In the genomic region with DNA sequence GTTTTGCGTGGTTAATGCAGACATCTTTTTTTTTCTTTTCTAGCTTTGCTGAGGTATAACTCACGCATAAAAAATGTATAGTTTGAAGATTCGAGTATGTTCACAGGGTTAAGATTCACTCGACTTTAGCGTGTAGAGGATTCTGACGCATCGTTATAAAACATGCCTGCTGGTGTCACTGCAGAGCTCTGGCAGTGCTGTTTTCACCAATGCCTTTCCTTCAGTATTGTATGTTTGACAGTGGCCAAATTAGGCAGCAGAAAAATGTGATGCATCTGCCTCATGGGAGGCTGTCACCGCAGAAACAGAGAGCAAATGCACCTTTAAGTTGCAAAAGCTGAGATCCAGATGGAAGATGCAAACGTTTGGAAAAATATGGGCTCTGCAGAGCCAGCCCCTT, we compare ENCODE assay signal across 9 cellular contexts. TPM values are rescaled to one million over a fixed set of nuclear protein-coding genes. Genes with fewer than 3 reads are reported as not detected.
DNase-seq lines count a peak whose midpoint lies in the region; ATAC-seq, FAIRE-seq and TF ChIP-seq lines count a peak whose summit lies in the region.
"Had no signal": no experiment of that assay in that cellular context is flagged by ENCODE, and none has a peak within 500 bp of the region (broad histone marks: within the 10 kb centered on the region; RNA-seq: fewer than 3 reads in every experiment).

No MANE protein-coding gene starts in this region.

- ATAC-seq in activated CD8-positive, alpha-beta T cell treated with anti-CD3 and anti-CD28 coated beads for 36 hours = peak; percentile 74
- ATAC-seq in HG02623 (IDR thresholded peaks at IDR 0.05; ENCODE audit: unreplicated experiment) (no peak), HG02981 (IDR thresholded peaks at IDR 0.05; ENCODE audit: unreplicated experiment) (no peak)

- no peak overlapping the region for H3K27ac Mint-ChIP-seq in activated CD8-positive, alpha-beta T cell treated with anti-CD3 and anti-CD28 coated beads for 36 hours

- intact Hi-C loops in activated CD8-positive, alpha-beta T cell treated with anti-CD3 and anti-CD28 coated beads for 36 hours (cut with micrococcal nuclease) = loop anchor here (10.0 kb wide), 1 partner anchor 226 kb away; no protein-coding TSS in a partner anchor
- intact Hi-C loops in kidney (cut with DNase I) (no loop called here), sigmoid colon (cut with DNase I) (no loop called here)

- H3K9me3 ChIP-seq in Loucy (ENCODE audit: insufficient read depth, low read depth, low read length) = no peaks in the 10 kb centered on the region
- no peaks in the 10 kb centered on the region for H3K9me3 ChIP-seq in kidney (ENCODE audit: control insufficient read depth in 1 of 2, low read length in 2 of 2)
- no peaks in the 10 kb centered on the region for H3K9me3 ChIP-seq in sigmoid colon

- no peak overlapping the region for H3K4me2 ChIP-seq in Loucy (ENCODE audit: low read depth, low read length, poor library complexity, severe bottlenecking)

- no peaks in the 10 kb centered on the region for H4K20me1 ChIP-seq in Loucy (ENCODE audit: insufficient read depth, low read length, poor library complexity, severe bottlenecking)

- FAIRE-seq in kidney (lab: Jason Lieb, UNC) = no peak

- POLR2A ChIA-PET in activated CD8-positive, alpha-beta T cell treated with anti-CD3 and anti-CD28 coated beads for 36 hours (lab: Charles Lee) = interaction anchor here (1.1 kb wide), 1 partner anchor 225 kb away, joined by 3 read pairs; no protein-coding TSS in a partner anchor

- no peak overlapping the region for H3K27ac ChIP-seq in kidney (ENCODE audit: low read depth in 2 of 2, low read length in 2 of 2)
- no peak overlapping the region for H3K27ac ChIP-seq in sigmoid colon

- H3K36me3 Mint-ChIP-seq in activated CD8-positive, alpha-beta T cell treated with anti-CD3 and anti-CD28 coated beads for 36 hours (ENCODE audit: low read depth) = no peaks in the 10 kb centered on the region

- H3K9me2 ChIP-seq in Loucy (replicated peaks; ENCODE audit: low read depth, low read length) = no peaks in the 10 kb centered on the region

- H3K36me3 ChIP-seq in Loucy (ENCODE audit: insufficient read depth, low read length) = no peaks in the 10 kb centered on the region
- H3K36me3 ChIP-seq in kidney (ENCODE audit: control insufficient read depth in 1 of 2, insufficient read depth in 2 of 2, low read length in 2 of 2) = no peaks in the 10 kb centered on the region
- H3K36me3 ChIP-seq in sigmoid colon = no peaks in the 10 kb centered on the region

- H2AFZ ChIP-seq in Loucy (ENCODE audit: low read length) = 0 out of 2 replicates have a peak overlapping the region, but pooled peaks have one; percentile 43

- no peaks in the 10 kb centered on the region for H3K79me2 ChIP-seq in Loucy (ENCODE audit: insufficient read depth, low read length)

- peaks cover 3% of the 10 kb centered on the region for H3K4me1 ChIP-seq in Loucy (ENCODE audit: insufficient read depth, low read length, poor library complexity, severe bottlenecking)
- no peaks in the 10 kb centered on the region for H3K4me1 ChIP-seq in kidney (ENCODE audit: control insufficient read depth in 1 of 2, insufficient read depth in 1 of 2, low read depth in 1 of 2, low read length in 2 of 2)
- H3K4me1 ChIP-seq in sigmoid colon = no peaks in the 10 kb centered on the region

- TF ChIP-seq POLR2A in sigmoid colon (IDR thresholded peaks at IDR 0.05) = no peak

- no peak overlapping the region for H3K4me3 ChIP-seq in Loucy (ENCODE audit: low read length, poor library complexity, severe bottlenecking)
- H3K4me3 ChIP-seq in kidney (ENCODE audit: low read length in 2 of 2) = no peak overlapping the region
- no peak overlapping the region for H3K4me3 ChIP-seq in sigmoid colon

- no peaks in the 10 kb centered on the region for H3K27me3 ChIP-seq in Loucy (ENCODE audit: insufficient read depth, low read length, poor library complexity, severe bottlenecking)
- peaks cover 0 to 7% (median 0%) of the 10 kb centered on the region in 3 donors for H3K27me3 ChIP-seq in sigmoid colon

- TF ChIP-seq CTCF in Loucy (conservative IDR thresholded peaks at IDR 0.05; ENCODE audit: low read length) (peak; percentile 79), kidney (IDR thresholded peaks at IDR 0.05; ENCODE audit: borderline replicate concordance, extremely low read depth, insufficient read depth) (peak; percentile 23), sigmoid colon (IDR thresholded peaks at IDR 0.05) (no peak)
- peak; percentile 32 for TF ChIP-seq CTCF in activated CD8-positive, alpha-beta T cell treated with anti-CD3 and anti-CD28 coated beads for 36 hours (IDR thresholded peaks at IDR 0.05)

- H3K9ac ChIP-seq in Loucy (ENCODE audit: low read depth, low read length, poor library complexity, severe bottlenecking) = no peak overlapping the region
- no peak overlapping the region for H3K9ac ChIP-seq in kidney (ENCODE audit: low read length in 2 of 2)

- no peak for TF ChIP-seq EP300 in sigmoid colon (IDR thresholded peaks at IDR 0.05)

- H3K4me3 Mint-ChIP-seq in activated CD8-positive, alpha-beta T cell treated with anti-CD3 and anti-CD28 coated beads for 36 hours = no peak overlapping the region

- CTCF ChIA-PET in activated CD8-positive, alpha-beta T cell treated with anti-CD3 and anti-CD28 coated beads for 36 hours (lab: Charles Lee) = interaction anchor here (0.6 to 6.8 kb wide), 19 partner anchors 10 to 293 kb away, joined by 3 to 62 read pairs (median 4); a partner anchor contains a TSS

- peaks cover 9% of the 10 kb centered on the region for H3K9me3 Mint-ChIP-seq in activated CD8-positive, alpha-beta T cell treated with anti-CD3 and anti-CD28 coated beads for 36 hours

- H3K4me1 Mint-ChIP-seq in activated CD8-positive, alpha-beta T cell treated with anti-CD3 and anti-CD28 coated beads for 36 hours (ENCODE audit: low read depth) = no peaks in the 10 kb centered on the region

- 23 to 27% methylated on average over 9 of the region's 9 CpGs for WGBS in sigmoid colon, 2 donors

- H3K27me3 Mint-ChIP-seq in activated CD8-positive, alpha-beta T cell treated with anti-CD3 and anti-CD28 coated beads for 36 hours = peaks cover 8% of the 10 kb centered on the region

- no peaks in the 10 kb centered on the region for H3F3A ChIP-seq in Loucy (ENCODE audit: low read depth)

- DNase-seq in GDM1 (lab: John Stamatoyannopoulos, UW) = peak; percentile 19
- DNase-seq in activated CD8-positive, alpha-beta T cell treated with anti-CD3 and anti-CD28 coated beads for 36 hours = peak; percentile 58
- DNase-seq in kidney = no peak
- no peak for DNase-seq in NCI-H187 treated with DMSO at 0.1 percent for 48 hours (lab: John Stamatoyannopoulos, UW)
- no peak for DNase-seq in sigmoid colon
- DNase-seq: left cardiac atrium had no signal

RNA-seq across cellular contexts. Expression of a gene that starts 18.0 kb away (rescaled TPM):
- not detected for total RNA-seq in activated CD8-positive, alpha-beta T cell treated with anti-CD3 and anti-CD28 coated beads for 36 hours
- total RNA-seq in kidney (8.2 TPM), sigmoid colon (10 to 100 TPM in 1 of 4 donors, 1 to 10 TPM in 3; 6.6 to 10.2 (median 8.9) TPM)
- polyA plus RNA-seq in kidney (ENCODE audit: insufficient read depth, low read depth, low replicate concordance) (0.86 TPM), sigmoid colon (1 to 10 TPM; 1.2 to 2.5 (median 2.3) TPM)

RNA-seq across cellular contexts. Expression of a gene that starts 42.6 kb away (rescaled TPM):
- total RNA-seq in activated CD8-positive, alpha-beta T cell treated with anti-CD3 and anti-CD28 coated beads for 36 hours = 10 to 100 TPM; 67.2 to 67.9 TPM
- total RNA-seq in kidney (78.2 TPM), sigmoid colon (10 to 100 TPM; 33.5 to 46.5 (median 40.5) TPM)
- polyA plus RNA-seq in kidney (ENCODE audit: insufficient read depth, low read depth, low replicate concordance) (76.1 TPM), sigmoid colon (10 to 100 TPM; 49.9 to 61.9 (median 55.0) TPM)

RNA-seq across cellular contexts. Expression of a gene that starts 48.3 kb away (rescaled TPM):
- not detected for total RNA-seq in activated CD8-positive, alpha-beta T cell treated with anti-CD3 and anti-CD28 coated beads for 36 hours
- total RNA-seq in kidney (0.35 TPM), sigmoid colon (under 1 TPM in 1 of 4 donors, not detected in 3; 0.66 TPM)
- polyA plus RNA-seq in kidney (ENCODE audit: insufficient read depth, low read depth, low replicate concordance) (not detected), sigmoid colon (under 1 TPM in 1 of 3 donors, not detected in 2; 0.90 TPM)
- total RNA-seq: left cardiac atrium had no signal

Comparison
In these comparisons a context has a peak if more than half of its experiments do, and no peak if none do; other contexts are left out.
1. DNase-seq: peak in GDM1 (single experiment) and activated CD8-positive, alpha-beta T cell treated with anti-CD3 and anti-CD28 coated beads for 36 hours (single experiment); none in kidney (single experiment), NCI-H187 treated with DMSO at 0.1 percent for 48 hours (single experiment) and sigmoid colon (single experiment).
2. CTCF ChIP-seq: peak in Loucy (single experiment), activated CD8-positive, alpha-beta T cell treated with anti-CD3 and anti-CD28 coated beads for 36 hours (single experiment) and kidney (single experiment); none in sigmoid colon (0 of 4).